Comparison of ENCODE assay signal across 1 cellular context in genomic region chr1:236282719-236283118, GRCh38.
TF ChIP-seq lines count a peak whose summit lies in the region.

No MANE protein-coding gene starts in this region.

TF ChIP-seq in A549, 52 proteins besides CTCF, POLR2A, EP300 and RAD21 (continued from another document):
- TF ChIP-seq, protein P1, sequence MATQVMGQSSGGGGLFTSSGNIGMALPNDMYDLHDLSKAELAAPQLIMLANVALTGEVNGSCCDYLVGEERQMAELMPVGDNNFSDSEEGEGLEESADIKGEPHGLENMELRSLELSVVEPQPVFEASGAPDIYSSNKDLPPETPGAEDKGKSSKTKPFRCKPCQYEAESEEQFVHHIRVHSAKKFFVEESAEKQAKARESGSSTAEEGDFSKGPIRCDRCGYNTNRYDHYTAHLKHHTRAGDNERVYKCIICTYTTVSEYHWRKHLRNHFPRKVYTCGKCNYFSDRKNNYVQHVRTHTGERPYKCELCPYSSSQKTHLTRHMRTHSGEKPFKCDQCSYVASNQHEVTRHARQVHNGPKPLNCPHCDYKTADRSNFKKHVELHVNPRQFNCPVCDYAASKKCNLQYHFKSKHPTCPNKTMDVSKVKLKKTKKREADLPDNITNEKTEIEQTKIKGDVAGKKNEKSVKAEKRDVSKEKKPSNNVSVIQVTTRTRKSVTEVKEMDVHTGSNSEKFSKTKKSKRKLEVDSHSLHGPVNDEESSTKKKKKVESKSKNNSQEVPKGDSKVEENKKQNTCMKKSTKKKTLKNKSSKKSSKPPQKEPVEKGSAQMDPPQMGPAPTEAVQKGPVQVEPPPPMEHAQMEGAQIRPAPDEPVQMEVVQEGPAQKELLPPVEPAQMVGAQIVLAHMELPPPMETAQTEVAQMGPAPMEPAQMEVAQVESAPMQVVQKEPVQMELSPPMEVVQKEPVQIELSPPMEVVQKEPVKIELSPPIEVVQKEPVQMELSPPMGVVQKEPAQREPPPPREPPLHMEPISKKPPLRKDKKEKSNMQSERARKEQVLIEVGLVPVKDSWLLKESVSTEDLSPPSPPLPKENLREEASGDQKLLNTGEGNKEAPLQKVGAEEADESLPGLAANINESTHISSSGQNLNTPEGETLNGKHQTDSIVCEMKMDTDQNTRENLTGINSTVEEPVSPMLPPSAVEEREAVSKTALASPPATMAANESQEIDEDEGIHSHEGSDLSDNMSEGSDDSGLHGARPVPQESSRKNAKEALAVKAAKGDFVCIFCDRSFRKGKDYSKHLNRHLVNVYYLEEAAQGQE (IDR thresholded peaks at IDR 0.05), result no peak
- TF ChIP-seq E2F6 (IDR thresholded peaks at IDR 0.05; ENCODE audit: borderline replicate concordance, low read depth) (0 out of 2 replicates have a peak, but pooled peaks have one; percentile 5), GATA3 (IDR thresholded peaks at IDR 0.05; ENCODE audit: borderline replicate concordance) (no peak)
- TF ChIP-seq, protein P2, sequence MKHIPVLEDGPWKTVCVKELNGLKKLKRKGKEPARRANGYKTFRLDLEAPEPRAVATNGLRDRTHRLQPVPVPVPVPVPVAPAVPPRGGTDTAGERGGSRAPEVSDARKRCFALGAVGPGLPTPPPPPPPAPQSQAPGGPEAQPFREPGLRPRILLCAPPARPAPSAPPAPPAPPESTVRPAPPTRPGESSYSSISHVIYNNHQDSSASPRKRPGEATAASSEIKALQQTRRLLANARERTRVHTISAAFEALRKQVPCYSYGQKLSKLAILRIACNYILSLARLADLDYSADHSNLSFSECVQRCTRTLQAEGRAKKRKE (CRISPR knock-in tag; IDR thresholded peaks at IDR 0.05; ENCODE audit: low read depth), result no peak
